In the genomic region with DNA sequence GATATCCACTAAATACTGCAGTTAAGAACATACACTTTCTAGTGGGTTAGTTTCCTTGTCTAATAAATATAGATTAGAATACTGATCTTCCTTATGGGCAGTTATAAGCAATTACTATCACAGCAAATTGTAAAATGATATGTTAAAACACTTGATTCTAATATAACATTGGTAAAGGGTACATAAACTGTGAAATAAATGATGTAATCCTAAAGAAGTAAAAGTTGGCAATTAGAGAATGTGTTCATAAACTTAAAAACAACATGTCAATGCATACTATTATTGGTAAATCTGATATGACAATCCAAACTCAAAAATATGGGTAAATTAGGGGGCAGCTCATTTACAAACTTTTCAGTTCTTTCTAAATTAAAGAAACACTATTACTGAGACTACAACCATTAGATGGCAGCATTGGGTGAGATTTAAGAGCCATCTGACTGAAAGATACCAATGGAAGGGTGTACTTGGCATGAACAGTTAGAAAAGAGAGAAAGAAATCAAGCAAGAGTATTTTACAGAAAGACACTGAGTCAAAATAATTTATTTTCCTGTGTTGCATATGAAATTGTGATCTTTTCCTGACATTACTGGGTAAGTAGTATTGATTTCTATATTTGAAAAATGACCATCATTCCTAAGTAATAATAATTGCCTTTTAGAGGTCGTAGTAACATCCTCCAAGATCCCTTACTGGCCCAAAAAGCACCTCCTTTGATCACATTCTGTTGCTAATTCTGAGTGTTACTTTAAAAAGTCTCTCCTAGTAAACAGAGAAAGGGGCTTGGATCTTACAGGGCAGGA, we compare ENCODE assay signal across 8 cellular contexts.
DNase-seq lines count a peak whose midpoint lies in the region; ATAC-seq and TF ChIP-seq lines count a peak whose summit lies in the region.

No MANE protein-coding gene starts in this region.

- H3K27me3 ChIP-seq in BE2C (no peaks in the 10 kb centered on the region), foreskin keratinocyte (no peaks in the 10 kb centered on the region)

- H3K4me1 ChIP-seq in BE2C (no peaks in the 10 kb centered on the region), foreskin keratinocyte (no peaks in the 10 kb centered on the region)

- H3K27ac ChIP-seq in VCaP (no peak overlapping the region), foreskin keratinocyte (no peak overlapping the region)

- peak; percentile 62 for ATAC-seq in GM19468 (IDR thresholded peaks at IDR 0.05; ENCODE audit: extremely low read depth, unreplicated experiment)
- peak; percentile 35 for ATAC-seq in foreskin keratinocyte
- ATAC-seq in HG02571 (IDR thresholded peaks at IDR 0.05; ENCODE audit: unreplicated experiment): no peak
- no peak for ATAC-seq in GM21737 (IDR thresholded peaks at IDR 0.05; ENCODE audit: unreplicated experiment)

- peaks cover 47% of the 10 kb centered on the region for H3K36me3 ChIP-seq in BE2C

- peak; percentile 25 for DNase-seq in BE2C
- DNase-seq in NCI-H2107 treated with DMSO at 0.1 percent for 48 hours (lab: John Stamatoyannopoulos, UW; ENCODE audit: unreplicated experiment): peak; percentile 73
- peak; percentile 8 to 40 for DNase-seq in foreskin keratinocyte
- peak; percentile 89 for DNase-seq in pons (ENCODE audit: low spot score)

- no peaks in the 10 kb centered on the region for H3K9me3 ChIP-seq in BE2C

- TF ChIP-seq CTCF in BE2C (IDR thresholded peaks at IDR 0.05; ENCODE audit: low read depth, low read length) (peak; percentile 63), VCaP (conservative IDR thresholded peaks at IDR 0.05) (peak; percentile 77), foreskin keratinocyte (conservative IDR thresholded peaks at IDR 0.05) (peak; percentile 74)

- no peak overlapping the region for H3K4me3 ChIP-seq in BE2C (ENCODE audit: low read depth, low read length)

Comparison
In these comparisons a context has a peak if more than half of its experiments do, and no peak if none do; other contexts are left out.
1. DNase-seq: peak in every context shown above with its lines; median percentile 89 in pons; 73 in NCI-H2107 treated with DMSO at 0.1 percent for 48 hours; 25 in BE2C; 24 in foreskin keratinocyte.
2. ATAC-seq: peak in GM19468 (single experiment) and foreskin keratinocyte (single experiment); none in HG02571 (single experiment) and GM21737 (single experiment).
3. Peak in every context shown above with its lines, with median percentiles within 50 percentile points of each other: CTCF ChIP-seq.